15 cellular contexts compared by ENCODE assay signal in the genomic region with DNA sequence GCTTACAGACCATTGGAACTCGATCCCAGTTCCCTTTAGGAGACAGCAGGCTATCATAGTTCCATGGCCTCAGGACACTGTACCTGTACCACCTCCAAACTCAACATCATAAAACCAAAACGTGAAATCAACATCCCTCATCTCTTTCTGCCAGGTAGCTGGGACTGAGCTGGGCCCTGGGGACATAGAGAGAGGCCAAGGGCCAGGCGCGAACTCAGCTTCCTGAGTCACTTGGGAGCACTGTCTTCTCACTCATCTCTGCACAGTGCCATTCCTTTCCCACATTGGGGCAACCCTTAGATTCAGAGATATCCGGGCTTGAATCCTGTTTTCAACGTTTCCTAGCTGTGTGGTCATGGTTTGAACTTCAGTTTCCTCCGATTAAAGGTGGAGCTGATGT. TPM values are rescaled to one million over a fixed set of nuclear protein-coding genes. Genes with fewer than 3 reads are reported as not detected.
"Had no signal": no experiment of that assay in that cellular context is flagged by ENCODE, and none has a peak within 500 bp of the region (broad histone marks: within the 10 kb centered on the region; RNA-seq: fewer than 3 reads in every experiment).

No MANE protein-coding gene starts in this region.

- H3K4me3 Mint-ChIP-seq: activated CD4-positive, alpha-beta T cell treated with anti-CD3 and anti-CD28 coated beads, Interleukin-2, amount 10 ng/mL, durations not matched to agents 24 days and 14 days; activated CD8-positive, alpha-beta T cell treated with anti-CD3 and anti-CD28 coated beads, Interleukin-2, amount 10 ng/mL, durations not matched to agents 7 days and 5 days; effector memory CD8-positive, alpha-beta T cell; T-helper 17 cell had no signal

- H3K9me3 Mint-ChIP-seq: activated CD4-positive, alpha-beta T cell treated with anti-CD3 and anti-CD28 coated beads, Interleukin-2, amount 10 ng/mL, durations not matched to agents 24 days and 14 days; activated naive CD4-positive, alpha-beta T cell treated with anti-CD3 and anti-CD28 coated beads, Interleukin-2, amount 50 U/mL, for 72 hours; effector memory CD8-positive, alpha-beta T cell had no signal

- H3K4me2 ChIP-seq: hepatocyte had no signal

- H3K27ac ChIP-seq: hepatocyte, left lung, thoracic aorta had no signal

- H3K36me3 ChIP-seq: left lung, thoracic aorta had no signal

- ATAC-seq: activated CD8-positive, alpha-beta T cell treated with anti-CD3 and anti-CD28 coated beads, Interleukin-2, amount 10 ng/mL, durations not matched to agents 7 days and 5 days; activated naive CD4-positive, alpha-beta T cell treated with anti-CD3 and anti-CD28 coated beads, Interleukin-2, amount 50 U/mL, for 72 hours; body of pancreas; effector memory CD8-positive, alpha-beta T cell; left lung; T-helper 17 cell had no signal

- H3K9me3 ChIP-seq: body of pancreas, left lung, thoracic aorta had no signal

- H2AFZ ChIP-seq: hepatocyte had no signal

- H3K4me1 Mint-ChIP-seq: activated CD4-positive, alpha-beta T cell treated with anti-CD3 and anti-CD28 coated beads, Interleukin-2, amount 10 ng/mL, durations not matched to agents 24 days and 14 days had no signal

- H3K4me3 ChIP-seq: body of pancreas, hepatocyte, left lung, thoracic aorta had no signal

- H3K36me3 Mint-ChIP-seq: activated naive CD4-positive, alpha-beta T cell treated with anti-CD3 and anti-CD28 coated beads, Interleukin-2, amount 50 U/mL, for 72 hours had no signal

- H3K27ac Mint-ChIP-seq: activated CD4-positive, alpha-beta T cell treated with anti-CD3 and anti-CD28 coated beads, Interleukin-2, amount 10 ng/mL, durations not matched to agents 24 days and 14 days; activated CD8-positive, alpha-beta T cell treated with anti-CD3 and anti-CD28 coated beads, Interleukin-2, amount 10 ng/mL, durations not matched to agents 7 days and 5 days; activated naive CD4-positive, alpha-beta T cell treated with anti-CD3 and anti-CD28 coated beads, Interleukin-2, amount 50 U/mL, for 72 hours; effector memory CD8-positive, alpha-beta T cell; T-helper 17 cell had no signal

- H3K27me3 ChIP-seq: body of pancreas, hepatocyte, left lung had no signal

- DNase-seq: activated CD4-positive, alpha-beta T cell treated with anti-CD3 and anti-CD28 coated beads, Interleukin-2, amount 10 ng/mL, durations not matched to agents 24 days and 14 days; activated CD4-positive, CD25-positive, alpha-beta regulatory T cell; activated CD8-positive, alpha-beta memory T cell treated with anti-CD3 and anti-CD28 coated beads, Interleukin-2, amount 50 U/mL, for 4 hours; activated CD8-positive, alpha-beta T cell treated with anti-CD3 and anti-CD28 coated beads, Interleukin-2, amount 10 ng/mL, durations not matched to agents 7 days and 5 days; activated gamma-delta T cell; activated T-cell treated with anti-CD3 and anti-CD28 coated beads, Interleukin-2, amount 50 U/mL, for 48 hours; body of pancreas; effector memory CD8-positive, alpha-beta T cell; left lung; stimulated activated CD4-positive, alpha-beta T cell treated with anti-CD3 and anti-CD28 coated beads, Interleukin-12 subunit alpha, Interleukin-12 subunit beta, amount 100 ng/mL, for 4 hours; stimulated activated CD4-positive, alpha-beta T cell treated with anti-CD3 and anti-CD28 coated beads, Interleukin-2, amount 100 ng/mL, for 24 hours; T-helper 17 cell had no signal

RNA-seq across cellular contexts. Expression of a gene that starts 12.2 kb away (rescaled TPM):
- total RNA-seq: activated CD4-positive, alpha-beta T cell treated with anti-CD3 and anti-CD28 coated beads, Interleukin-2, amount 10 ng/mL, durations not matched to agents 24 days and 14 days; T-helper 17 cell had no signal
